Comparison of ENCODE assay signal across 15 cellular contexts in the genomic region with DNA sequence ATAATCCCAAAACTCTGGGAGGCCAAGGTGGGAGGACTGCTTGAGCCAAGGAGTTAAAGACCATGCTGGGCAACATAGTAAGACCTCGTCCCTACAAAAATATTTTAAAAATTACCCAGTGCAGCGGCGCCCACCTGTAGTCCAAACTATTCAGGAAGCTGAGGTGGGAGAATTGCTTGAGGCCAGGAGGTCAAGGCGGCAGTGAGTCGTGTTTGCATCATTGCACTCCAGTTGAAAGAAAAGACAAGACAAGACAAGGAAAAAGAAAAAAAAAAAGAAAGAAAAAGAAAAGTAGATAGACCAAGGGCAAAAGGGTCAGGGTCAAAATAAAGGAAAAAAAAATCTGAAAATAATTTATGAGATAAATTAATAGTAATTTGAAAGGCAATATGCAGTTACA.
"Had no signal": no experiment of that assay in that cellular context is flagged by ENCODE, and none has a peak within 500 bp of the region (broad histone marks: within the 10 kb centered on the region; RNA-seq: fewer than 3 reads in every experiment).

No MANE protein-coding gene starts in this region.

- DNase-seq: activated CD4-positive, alpha-beta memory T cell treated with anti-CD3 and anti-CD28 coated beads for 36 hours; activated CD4-positive, alpha-beta T cell treated with anti-CD3 and anti-CD28 coated beads for 1 hour; activated T-cell treated with anti-CD3 and anti-CD28 coated beads, Interleukin-2, amount 50 U/mL, for 48 hours; central memory CD4-positive, alpha-beta T cell; cortex of kidney; effector memory CD4-positive, alpha-beta T cell; lower lobe of right lung; naive thymus-derived CD4-positive, alpha-beta T cell; right cardiac atrium; spleen; stimulated activated CD4-positive, alpha-beta T cell treated with anti-CD3 and anti-CD28 coated beads, Interleukin-1b, Interleukin-23, amount 100 ng/mL, for 48 hours; T1000; tibial artery had no signal

- H3K9me3 ChIP-seq: lower lobe of right lung, spleen, tibial artery had no signal

- H3K27me3 ChIP-seq: hepatocyte, spleen, tibial artery had no signal

- H3K27ac Mint-ChIP-seq: activated CD4-positive, alpha-beta memory T cell treated with anti-CD3 and anti-CD28 coated beads for 36 hours; stimulated activated memory B cell treated with anti-CD40 and anti-IgM and Interleukin-4, amounts not matched to agents 10 μg/mL and 1 μg/mL and 100 μg/mL, for 72 hours had no signal

- H3K4me3 ChIP-seq: hepatocyte, lower lobe of right lung, spleen, tibial artery had no signal

- H2AFZ ChIP-seq: hepatocyte had no signal

- H3K27me3 Mint-ChIP-seq: activated CD4-positive, alpha-beta memory T cell treated with anti-CD3 and anti-CD28 coated beads for 36 hours; naive thymus-derived CD4-positive, alpha-beta T cell; stimulated activated memory B cell treated with anti-CD40 and anti-IgM and Interleukin-4, amounts not matched to agents 10 μg/mL and 1 μg/mL and 100 μg/mL, for 72 hours had no signal

- H3K4me2 ChIP-seq: hepatocyte had no signal

- H3K4me3 Mint-ChIP-seq: activated CD4-positive, alpha-beta memory T cell treated with anti-CD3 and anti-CD28 coated beads for 36 hours; stimulated activated memory B cell treated with anti-CD40 and anti-IgM and Interleukin-4, amounts not matched to agents 10 μg/mL and 1 μg/mL and 100 μg/mL, for 72 hours had no signal

- ATAC-seq: lower lobe of right lung; naive thymus-derived CD4-positive, alpha-beta T cell; right cardiac atrium; stimulated activated memory B cell treated with anti-CD40 and anti-IgM and Interleukin-4, amounts not matched to agents 10 μg/mL and 1 μg/mL and 100 μg/mL, for 72 hours had no signal

- H3K27ac ChIP-seq: hepatocyte, lower lobe of right lung, spleen, tibial artery had no signal

- H3K9me3 Mint-ChIP-seq: activated CD4-positive, alpha-beta memory T cell treated with anti-CD3 and anti-CD28 coated beads for 36 hours; stimulated activated memory B cell treated with anti-CD40 and anti-IgM and Interleukin-4, amounts not matched to agents 10 μg/mL and 1 μg/mL and 100 μg/mL, for 72 hours had no signal
